In genomic region chr17:41688641-41689496, GRCh38 we compare ENCODE assay signal across 1 cellular context.
TF ChIP-seq lines count a peak whose summit lies in the region.

EIF1 (plus strand) TSS chr17:41688885; CDS start chr17:41689039, 154 bp downstream.

TF ChIP-seq in HepG2, 621 proteins besides CTCF, POLR2A, EP300 and RAD21 (continued from another document and continues in another):
- TF ChIP-seq ERF (CRISPR knock-in tag; IDR thresholded peaks at IDR 0.05) (peak; percentile 14), HNRNPK (IDR thresholded peaks at IDR 0.05; ENCODE audit: low read depth, low read length, poor library complexity, severe bottlenecking) (peak; percentile 83), ZNF451 (CRISPR knock-in tag; IDR thresholded peaks at IDR 0.05) (peak; percentile 73; the same call in 1 of the 2 replicates), CHCHD3 (CRISPR knock-in tag; IDR thresholded peaks at IDR 0.05) (peak; percentile 24; the same call in 1 of the 2 replicates), POLR2AphosphoS5 (IDR thresholded peaks at IDR 0.05; ENCODE audit: low read depth, low read length) (peak; percentile 90), HOXA9 (CRISPR knock-in tag; IDR thresholded peaks at IDR 0.05; ENCODE audit: borderline replicate concordance) (no peak), ZNF383 (CRISPR knock-in tag; IDR thresholded peaks at IDR 0.05; ENCODE audit: borderline replicate concordance) (peak; percentile 99; the same call in 1 of the 2 replicates), MTA1 (CRISPR knock-in tag; IDR thresholded peaks at IDR 0.05; ENCODE audit: borderline replicate concordance) (peak; percentile 88; the same call in 1 of the 2 replicates), JUNB (CRISPR knock-in tag; IDR thresholded peaks at IDR 0.05; ENCODE audit: borderline replicate concordance) (no peak), MZF1 (CRISPR knock-in tag; IDR thresholded peaks at IDR 0.05; ENCODE audit: borderline replicate concordance) (no peak; the same call in 1 of the 2 replicates), MATR3 (CRISPR knock-in tag; IDR thresholded peaks at IDR 0.05) (0 out of 2 replicates have a peak, but pooled peaks have one; percentile 29), SMARCE1 (IDR thresholded peaks at IDR 0.05; ENCODE audit: borderline replicate concordance) (no peak), PRDM4 (CRISPR knock-in tag; IDR thresholded peaks at IDR 0.05; ENCODE audit: borderline replicate concordance) (0 out of 2 replicates have a peak, but pooled peaks have one; percentile 30), RFXANK (CRISPR knock-in tag; IDR thresholded peaks at IDR 0.05) (no peak; the same call in 1 of the 2 replicates), CHD4 (IDR thresholded peaks at IDR 0.05; ENCODE audit: borderline replicate concordance, low read length) (no peak), TRIM22 (IDR thresholded peaks at IDR 0.05) (no peak), HMG20B (CRISPR knock-in tag; conservative IDR thresholded peaks at IDR 0.05) (no peak), CREB3 (CRISPR knock-in tag; IDR thresholded peaks at IDR 0.05) (peak; percentile 14; the same call in 1 of the 2 replicates), DR1 (CRISPR knock-in tag; IDR thresholded peaks at IDR 0.05) (peak; percentile 100), TAF1 (CRISPR knock-in tag; IDR thresholded peaks at IDR 0.05) (peak; percentile 86), SSRP1 (CRISPR knock-in tag; IDR thresholded peaks at IDR 0.05) (peak; percentile 98), ZFP36 (IDR thresholded peaks at IDR 0.05; ENCODE audit: borderline replicate concordance, low read depth, low read length, partially characterized antibody) (no peak), GABPB1 (CRISPR knock-in tag; IDR thresholded peaks at IDR 0.05) (peak; percentile 96), ATF7-NPFF (CRISPR knock-in tag; IDR thresholded peaks at IDR 0.05; ENCODE audit: low read depth) (peak; percentile 23), CERS6 (CRISPR knock-in tag; IDR thresholded peaks at IDR 0.05) (0 out of 2 replicates have a peak, but pooled peaks have one; percentile 48), IRF2 (CRISPR knock-in tag; IDR thresholded peaks at IDR 0.05) (peak; percentile 74), SP4 (CRISPR knock-in tag; IDR thresholded peaks at IDR 0.05) (peak; percentile 97), ZBTB2 (CRISPR knock-in tag; IDR thresholded peaks at IDR 0.05; ENCODE audit: low read depth) (peak; percentile 71; the same call in 1 of the 2 replicates), ZNF629 (CRISPR knock-in tag; conservative IDR thresholded peaks at IDR 0.05) (peak; percentile 45; the same call in 1 of the 2 replicates), ADNP (CRISPR knock-in tag; IDR thresholded peaks at IDR 0.05) (no peak), ZNF282 (IDR thresholded peaks at IDR 0.05; ENCODE audit: partially characterized antibody) (no peak), EED (CRISPR knock-in tag; IDR thresholded peaks at IDR 0.05) (peak; percentile 99), HNRNPH1 (optimal IDR thresholded peaks at IDR 0.05; ENCODE audit: low read depth, low read length) (peak; percentile 81), KDM3A (CRISPR knock-in tag; IDR thresholded peaks at IDR 0.05; ENCODE audit: low read depth) (no peak; the same call in none of the 2 replicates), SRSF9 (IDR thresholded peaks at IDR 0.05; ENCODE audit: borderline replicate concordance, insufficient read depth, low read depth, low read length, poor library complexity, severe bottlenecking) (no peak), ARID2 (CRISPR knock-in tag; IDR thresholded peaks at IDR 0.05; ENCODE audit: borderline replicate concordance) (no peak; the same call in 1 of the 2 replicates), ARID5B (CRISPR knock-in tag; IDR thresholded peaks at IDR 0.05) (peak; percentile 58), ZNF251 (CRISPR knock-in tag; IDR thresholded peaks at IDR 0.05) (peak; percentile 84), ZNF790 (CRISPR knock-in tag; IDR thresholded peaks at IDR 0.05; ENCODE audit: borderline replicate concordance) (peak; percentile 76), ZNF333 (CRISPR knock-in tag; IDR thresholded peaks at IDR 0.05; ENCODE audit: borderline replicate concordance) (peak; percentile 86; the same call in 1 of the 2 replicates), CBX5 (CRISPR knock-in tag; IDR thresholded peaks at IDR 0.05; ENCODE audit: borderline replicate concordance) (peak; percentile 82; the same call in 1 of the 2 replicates), SP140L (CRISPR knock-in tag; IDR thresholded peaks at IDR 0.05; ENCODE audit: borderline replicate concordance) (no peak), ZBTB20 (CRISPR knock-in tag; IDR thresholded peaks at IDR 0.05; ENCODE audit: borderline replicate concordance, low read depth) (peak; percentile 90), ZBTB25 (CRISPR knock-in tag; IDR thresholded peaks at IDR 0.05) (0 out of 2 replicates have a peak, but pooled peaks have one; percentile 69), NFAT5 (CRISPR knock-in tag; IDR thresholded peaks at IDR 0.05) (0 out of 2 replicates have a peak, but pooled peaks have one; percentile 9), PPARG (CRISPR knock-in tag; conservative IDR thresholded peaks at IDR 0.05) (0 out of 2 replicates have a peak, but pooled peaks have one; percentile 37), RAD51 (IDR thresholded peaks at IDR 0.05; ENCODE audit: borderline replicate concordance) (no peak), GTF2F1 (IDR thresholded peaks at IDR 0.05; ENCODE audit: low read length) (peak; percentile 97), FOXC1 (CRISPR knock-in tag; IDR thresholded peaks at IDR 0.05; ENCODE audit: borderline replicate concordance) (no peak; the same call in 1 of the 2 replicates)
